Comparison of ENCODE assay signal across 11 cellular contexts in the genomic region with DNA sequence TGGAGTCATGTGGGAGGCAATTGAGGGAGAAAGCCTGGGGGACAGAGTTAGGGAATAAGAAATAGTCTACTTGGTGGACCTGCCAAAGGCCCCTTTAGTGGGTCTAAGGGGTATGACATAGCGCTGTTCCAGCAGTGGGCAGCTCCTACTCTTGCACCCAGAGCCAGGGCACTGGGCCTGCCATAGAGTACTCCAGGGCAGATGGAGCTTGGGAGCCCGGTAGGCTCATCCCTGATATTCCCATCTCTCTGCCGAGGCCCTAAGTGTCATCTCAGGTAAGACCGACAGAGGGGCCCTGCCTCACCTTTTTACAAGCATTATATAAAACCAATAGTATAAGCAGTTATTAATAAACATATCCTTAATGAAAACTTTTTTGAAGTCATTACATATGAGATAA. TPM values are rescaled to one million over a fixed set of nuclear protein-coding genes. Genes with fewer than 3 reads are reported as not detected.
"Had no signal": no experiment of that assay in that cellular context is flagged by ENCODE, and none has a peak within 500 bp of the region (broad histone marks: within the 10 kb centered on the region; RNA-seq: fewer than 3 reads in every experiment).

No MANE protein-coding gene starts in this region.

- H3K4me1 Mint-ChIP-seq: GM23338, H9 had no signal

- H2AFZ ChIP-seq: GM23248, GM23338 had no signal

- FAIRE-seq: H1, H54 had no signal

- H3K4me1 ChIP-seq: HAP-1 had no signal

- H3K27ac ChIP-seq: GM23248 had no signal

- H3K27ac Mint-ChIP-seq: GM23338, H9, HFFc6 had no signal

- H3K36me3 ChIP-seq: HAP-1 had no signal

- H3K4me3 Mint-ChIP-seq: GM23338, H9, HFFc6 had no signal

- ATAC-seq: GM23338, HCT116 had no signal

- H3K9me3 Mint-ChIP-seq: GM23338, H9 had no signal

- H3K4me2 ChIP-seq: GM23338 had no signal

- H3K4me3 ChIP-seq: GM23248, GM23338, HAP-1 had no signal

- DNase-seq: GM23248, GOT3, H7, H9, HCEC 1CT, HFFc6 had no signal

- H3K9ac ChIP-seq: GM23248 had no signal

- H3K9me3 ChIP-seq: HAP-1 had no signal

RNA-seq across cellular contexts. Expression of gene SAMD9L, which starts 9.6 kb away (rescaled TPM):
- total RNA-seq: GM23338, H1, H7, H9 had no signal
- polyA plus RNA-seq: GM23338, H1 had no signal

RNA-seq across cellular contexts. Expression of gene SAMD9, which starts 20.8 kb away (rescaled TPM):
- total RNA-seq: H1, H9 had no signal
- polyA plus RNA-seq: GM23338 had no signal
